ENCODE assay signal across 10 cellular contexts in the genomic region with DNA sequence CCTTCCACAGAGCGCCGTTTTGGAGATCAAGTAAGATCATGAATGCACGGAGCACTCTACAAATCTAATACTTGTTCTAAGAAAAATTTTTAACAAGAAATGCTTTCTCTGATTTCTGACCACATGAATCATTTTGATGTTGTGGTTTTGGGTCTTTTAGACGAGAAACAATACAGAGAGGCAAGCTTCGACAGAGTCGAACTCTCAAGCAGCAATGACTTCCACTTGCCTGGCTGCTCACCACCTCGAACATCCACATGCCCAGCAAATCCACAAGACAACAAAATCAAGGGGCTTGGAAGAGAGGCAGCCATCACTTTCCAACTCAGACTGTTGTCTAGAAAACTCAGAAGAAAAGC.
A peak's percentile ranks its signal among the peaks of the same experiment; 100 is the strongest.
DNase-seq lines count a peak whose midpoint lies in the region; ATAC-seq, FAIRE-seq and TF ChIP-seq lines count a peak whose summit lies in the region.
"Had no signal": no experiment of that assay in that cellular context is flagged by ENCODE, and none has a peak within 500 bp of the region (broad histone marks: within the 10 kb centered on the region; RNA-seq: fewer than 3 reads in every experiment).

No MANE protein-coding gene starts in this region.

- H3K36me3 ChIP-seq in GM23338 (ENCODE audit: insufficient read depth): no peaks in the 10 kb centered on the region; the same call in 1 of the 2 replicates
- peaks cover 2 to 25% of the 10 kb centered on the region in 2 experiments for H3K36me3 ChIP-seq in keratinocyte (ENCODE audit: control insufficient read depth in 2 of 2, extremely low read depth in 1 of 2, insufficient read depth in 2 of 2, low read length in 2 of 2)
- H3K36me3 ChIP-seq in mesendoderm (ENCODE audit: control insufficient read depth, insufficient read depth, low read length): no peaks in the 10 kb centered on the region
- peaks cover 0 to 6% of the 10 kb centered on the region in 2 donors for H3K36me3 ChIP-seq in kidney (ENCODE audit: control insufficient read depth in 1 of 2, insufficient read depth in 2 of 2, low read length in 2 of 2)

- 0 out of 2 replicates have a peak overlapping the region, but pooled peaks have one; percentile 8 for H3K27ac Mint-ChIP-seq in GM23338
- peak overlapping the region; percentile 47 for H3K27ac Mint-ChIP-seq in activated naive CD8-positive, alpha-beta T cell

- H3K9me3 ChIP-seq in keratinocyte (ENCODE audit: control insufficient read depth, low read depth, low read length) (no peaks in the 10 kb centered on the region), kidney (ENCODE audit: control insufficient read depth in 1 of 2, low read length in 2 of 2) (no peaks in the 10 kb centered on the region)
- H3K9me3 ChIP-seq: heart right ventricle had no signal

- peak overlapping the region; percentile 78 for H3K9ac ChIP-seq in keratinocyte (ENCODE audit: control insufficient read depth, extremely low read depth, insufficient read depth, low read length)
- no peak overlapping the region for H3K9ac ChIP-seq in mesendoderm (ENCODE audit: low read length)
- no peak overlapping the region for H3K9ac ChIP-seq in kidney (ENCODE audit: low read length in 2 of 2)

- H2AK5ac ChIP-seq in mesendoderm (ENCODE audit: low read length): no peak overlapping the region

- no CpG with 5 or more reads among the region's 7 CpGs for WGBS in mesendoderm (ENCODE audit: extremely low coverage, insufficient coverage, low lambda C conversion rate)

- no peak overlapping the region for H3K4me2 ChIP-seq in GM23338
- H3K4me2 ChIP-seq in keratinocyte (ENCODE audit: control insufficient read depth, extremely low read depth, insufficient read depth, low read depth, low read length): peak overlapping the region; percentile 90
- no peak overlapping the region for H3K4me2 ChIP-seq in mesendoderm (ENCODE audit: low read length)

- no peaks in the 10 kb centered on the region for H3F3A ChIP-seq in GM23338 (replicated peaks; ENCODE audit: low read depth)

- no peak overlapping the region for H3K4me3 Mint-ChIP-seq in GM23338
- H3K4me3 Mint-ChIP-seq in activated naive CD8-positive, alpha-beta T cell: peak overlapping the region; percentile 53

- H2BK15ac ChIP-seq in mesendoderm (replicated peaks; ENCODE audit: low read depth): no peak overlapping the region

- H3K9me2 ChIP-seq in GM23338 (ENCODE audit: insufficient read depth): no peaks in the 10 kb centered on the region

- no peak overlapping the region for H2BK120ac ChIP-seq in mesendoderm (ENCODE audit: low read depth, low read length)

- peaks cover 3% of the 10 kb centered on the region for H3K27me3 Mint-ChIP-seq in GM23338 (ENCODE audit: insufficient read depth, low read depth, poor library complexity)
- H3K27me3 Mint-ChIP-seq in activated naive CD8-positive, alpha-beta T cell: no peaks in the 10 kb centered on the region

- TF ChIP-seq CTCF in 22Rv1 (IDR thresholded peaks at IDR 0.05): no peak
- TF ChIP-seq CTCF in GM23338 (conservative IDR thresholded peaks at IDR 0.05; ENCODE audit: low read depth in 2 of 2): no peak
- TF ChIP-seq CTCF in keratinocyte (optimal IDR thresholded peaks at IDR 0.05 in 1 of 3, IDR thresholded peaks at IDR 0.05 in 1 of 3, conservative IDR thresholded peaks at IDR 0.05 in 1 of 3; ENCODE audit: extremely low read depth in 1 of 3, insufficient read depth in 2 of 3, low read length in 3 of 3): no peak
- no peak for TF ChIP-seq CTCF in kidney (IDR thresholded peaks at IDR 0.05; ENCODE audit: borderline replicate concordance, extremely low read depth, insufficient read depth)

- H4K5ac ChIP-seq in mesendoderm (ENCODE audit: low read length): no peak overlapping the region

- DNase-seq in GM23338 (ENCODE audit: low spot score): no peak
- DNase-seq in keratinocyte (ENCODE audit: low read depth, low spot score): no peak
- no peak for DNase-seq in mesendoderm
- DNase-seq in RPMI8226: no peak
- no peak for DNase-seq in kidney
- DNase-seq: heart right ventricle, NCI-H1105 had no signal

- H2AFZ ChIP-seq in GM23338: no peak overlapping the region
- H2AFZ ChIP-seq in keratinocyte (ENCODE audit: control insufficient read depth, low read length): no peak overlapping the region

- H3K4me3 ChIP-seq in GM23338: no peak overlapping the region
- peak overlapping the region in 2 of 3 experiments; percentile 18 to 41 for H3K4me3 ChIP-seq in keratinocyte (ENCODE audit: control insufficient read depth in 2 of 3, extremely low read depth in 1 of 3, insufficient read depth in 2 of 3, low read depth in 1 of 3, low read length in 3 of 3)
- H3K4me3 ChIP-seq in mesendoderm (ENCODE audit: low read length): no peak overlapping the region
- no peak overlapping the region for H3K4me3 ChIP-seq in kidney (ENCODE audit: low read length in 2 of 2)
- H3K4me3 ChIP-seq: heart right ventricle had no signal

- FAIRE-seq in keratinocyte (lab: Jason Lieb, UNC) (peak; percentile 63), kidney (lab: Jason Lieb, UNC) (no peak)

- H3K18ac ChIP-seq in mesendoderm (ENCODE audit: low read length): no peak overlapping the region

- peak overlapping the region; percentile 49 for H3K27ac ChIP-seq in 22Rv1
- no peak overlapping the region for H3K27ac ChIP-seq in GM23338 (ENCODE audit: low read depth)
- H3K27ac ChIP-seq in keratinocyte (ENCODE audit: control insufficient read depth, insufficient read depth, low read length): peak overlapping the region; percentile 96
- no peak overlapping the region for H3K27ac ChIP-seq in mesendoderm (ENCODE audit: low read depth, low read length)
- no peak overlapping the region for H3K27ac ChIP-seq in kidney (ENCODE audit: low read depth in 2 of 2, low read length in 2 of 2)

- no peaks in the 10 kb centered on the region for H3K27me3 ChIP-seq in GM23338 (ENCODE audit: insufficient read depth)
- H3K27me3 ChIP-seq in keratinocyte (ENCODE audit: control insufficient read depth, extremely low read depth, insufficient read depth, low read length): no peaks in the 10 kb centered on the region
- H3K27me3 ChIP-seq in mesendoderm (ENCODE audit: insufficient read depth, low read length, poor library complexity): no peaks in the 10 kb centered on the region
- H3K27me3 ChIP-seq: heart right ventricle had no signal

- no peak overlapping the region for H4K8ac ChIP-seq in mesendoderm (ENCODE audit: low read depth, low read length)

- no peaks in the 10 kb centered on the region for H3K36me3 Mint-ChIP-seq in GM23338 (ENCODE audit: low read depth)
- H3K36me3 Mint-ChIP-seq in activated naive CD8-positive, alpha-beta T cell: peaks cover 21% of the 10 kb centered on the region

- no peaks in the 10 kb centered on the region for H3K9me1 ChIP-seq in keratinocyte (ENCODE audit: control insufficient read depth, extremely low read depth, insufficient read depth, low read length)

- no peaks in the 10 kb centered on the region for H3K4me1 ChIP-seq in GM23338 (ENCODE audit: insufficient read depth)
- peaks cover 78% of the 10 kb centered on the region for H3K4me1 ChIP-seq in keratinocyte (ENCODE audit: control insufficient read depth, extremely low read depth, insufficient read depth, low read length)
- no peaks in the 10 kb centered on the region for H3K4me1 ChIP-seq in mesendoderm (ENCODE audit: control insufficient read depth, low read depth, low read length)
- H3K4me1 ChIP-seq in kidney (ENCODE audit: control insufficient read depth in 1 of 2, insufficient read depth in 1 of 2, low read depth in 1 of 2, low read length in 2 of 2): peaks cover 0 to 2% of the 10 kb centered on the region in 2 donors

- H2BK5ac ChIP-seq in mesendoderm (ENCODE audit: low read length): no peak overlapping the region

- H3K56ac ChIP-seq in mesendoderm (ENCODE audit: low read length): no peak overlapping the region

- dilution Hi-C loops in keratinocyte (cut with MboI; ENCODE audit: extremely low pct_ligation_motif_present, low sequenced_read_pairs): no loop called here

- H4K20me1 ChIP-seq in GM23338 (replicated peaks; ENCODE audit: insufficient read depth) (no peaks in the 10 kb centered on the region), keratinocyte (ENCODE audit: control insufficient read depth, extremely low read depth, insufficient read depth, low read length) (no peaks in the 10 kb centered on the region)

- no peak overlapping the region for H3K4ac ChIP-seq in mesendoderm (ENCODE audit: low read depth, low read length)

- no peaks in the 10 kb centered on the region for H3K9me3 Mint-ChIP-seq in GM23338
- no peaks in the 10 kb centered on the region for H3K9me3 Mint-ChIP-seq in activated naive CD8-positive, alpha-beta T cell (ENCODE audit: low read depth)

- intact Hi-C loops in kidney (cut with DNase I): no loop called here

- no peak overlapping the region for H3K23ac ChIP-seq in mesendoderm (ENCODE audit: low read length)

- H3K79me1 ChIP-seq in mesendoderm (ENCODE audit: low read length): no peaks in the 10 kb centered on the region

- H3K4me1 Mint-ChIP-seq in GM23338: peaks cover 2% of the 10 kb centered on the region; the same call in 1 of the 3 replicates
- H3K4me1 Mint-ChIP-seq in activated naive CD8-positive, alpha-beta T cell (ENCODE audit: low read depth): peaks cover 53% of the 10 kb centered on the region

- no peaks in the 10 kb centered on the region for H3K79me2 ChIP-seq in GM23338 (replicated peaks; ENCODE audit: insufficient read depth)
- H3K79me2 ChIP-seq in keratinocyte (ENCODE audit: control insufficient read depth, insufficient read depth, low read length): no peaks in the 10 kb centered on the region
- H3K79me2 ChIP-seq in mesendoderm (ENCODE audit: control insufficient read depth, insufficient read depth, low read length): no peaks in the 10 kb centered on the region

- ATAC-seq in GM23338 (no peak), GM18909 (IDR thresholded peaks at IDR 0.05; ENCODE audit: poor library complexity, unreplicated experiment) (no peak)

TF ChIP-seq in GM23338, 12 proteins besides CTCF, POLR2A, EP300 and RAD21 (continues in another document):
- TF ChIP-seq EZH2phosphoT487 (IDR thresholded peaks at IDR 0.05; ENCODE audit: unreplicated experiment) (no peak), POLR2AphosphoS5 (IDR thresholded peaks at IDR 0.05; ENCODE audit: low read depth) (no peak), STAT1 (IDR thresholded peaks at IDR 0.05; ENCODE audit: unreplicated experiment) (no peak)

Comparison
In these comparisons a context has a peak if more than half of its experiments do, and no peak if none do; other contexts are left out.
1. H3K27ac ChIP-seq: peak in 22Rv1 (single experiment) and keratinocyte (single experiment); none in GM23338 (single experiment), mesendoderm (single experiment) and kidney (0 of 2).
2. H3K4me3 ChIP-seq: peak in keratinocyte (2 of 3); none in GM23338 (single experiment), mesendoderm (single experiment) and kidney (0 of 2).